Comparison of ENCODE assay signal across 20 cellular contexts in the genomic region with DNA sequence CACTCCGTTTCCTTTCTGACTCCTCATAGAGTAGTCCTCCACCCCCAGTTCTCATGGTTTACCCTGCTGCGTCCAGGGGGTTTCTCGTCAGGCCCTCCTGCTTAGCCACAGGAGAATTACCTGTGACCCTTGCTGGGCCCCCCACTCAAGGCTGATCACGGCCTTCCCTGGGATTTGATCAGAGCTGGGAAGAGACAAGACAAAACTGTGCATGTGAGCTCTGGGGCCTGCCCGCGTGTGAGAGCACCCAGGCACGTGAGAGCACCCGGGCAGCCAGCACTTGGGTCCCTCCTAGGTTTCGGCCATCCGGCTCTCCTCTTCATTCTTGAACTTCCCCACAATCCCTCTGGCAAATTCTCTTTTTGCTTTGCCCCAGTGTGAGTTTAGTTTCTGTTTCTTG.
"Had no signal": no experiment of that assay in that cellular context is flagged by ENCODE, and none has a peak within 500 bp of the region (broad histone marks: within the 10 kb centered on the region; RNA-seq: fewer than 3 reads in every experiment).

No MANE protein-coding gene starts in this region.

- H3K27me3 Mint-ChIP-seq: activated naive CD8-positive, alpha-beta T cell treated with anti-CD3 and anti-CD28 coated beads, Interleukin-2, amount 10 ng/mL, durations not matched to agents 7 days and 5 days; stimulated activated naive CD8-positive, alpha-beta T cell treated with anti-CD3 and anti-CD28 coated beads, Interleukin-15, Interleukin-2, amounts not matched to agents 100 ng/mL and 50 ng/mL, for 24 hours had no signal

- H3K9me3 Mint-ChIP-seq: activated naive CD8-positive, alpha-beta T cell treated with anti-CD3 and anti-CD28 coated beads, Interleukin-2, amount 10 ng/mL, durations not matched to agents 7 days and 5 days; activated T-helper 1 cell treated with anti-CD3 and anti-CD28 coated beads, Interleukin-12 subunit alpha, Interleukin-12 subunit beta, Interleukin-2, Interleukin-4 antibody, amounts not matched to agents 30 ng/mL and 10 ng/mL and 1 ng/mL, durations not matched to agents 14 hours and 24 hours and 36 hours; nephron; stimulated activated naive CD8-positive, alpha-beta T cell treated with anti-CD3 and anti-CD28 coated beads, Interleukin-15, Interleukin-2, amounts not matched to agents 100 ng/mL and 50 ng/mL, for 24 hours had no signal

- H3K9me3 ChIP-seq: body of pancreas, thoracic aorta, upper lobe of left lung had no signal

- H3K27ac ChIP-seq: body of pancreas, thoracic aorta, upper lobe of left lung had no signal

- H3K4me3 ChIP-seq: body of pancreas, thoracic aorta, upper lobe of left lung had no signal

- H3K36me3 ChIP-seq: thoracic aorta had no signal

- DNase-seq: activated CD4-positive, alpha-beta T cell treated with anti-CD3 and anti-CD28 coated beads, Interleukin-2, amount 50 U/mL, for 1 hour; activated CD4-positive, CD25-positive, alpha-beta regulatory T cell treated with anti-CD3 and anti-CD28 coated beads, Interleukin-2, amount 50 U/mL, for 72 hours; activated naive CD4-positive, alpha-beta T cell treated with Interleukin-2 at 50 U/mL for 16 hours; activated naive CD8-positive, alpha-beta T cell treated with anti-CD3 and anti-CD28 coated beads, Interleukin-2, amount 10 ng/mL, durations not matched to agents 7 days and 5 days; body of pancreas; foreskin melanocyte; hypothalamus; midbrain; nucleus accumbens; posterior cingulate gyrus; retina; stimulated activated CD4-positive, alpha-beta T cell treated with anti-CD3 and anti-CD28 coated beads, Interleukin-12 subunit alpha, Interleukin-12 subunit beta, amount 100 ng/mL, for 4 hours; stimulated activated CD4-positive, alpha-beta T cell treated with anti-CD3 and anti-CD28 coated beads, Interleukin-1b, Interleukin-23, amount 100 ng/mL, for 48 hours; T-helper 1 cell; T-helper 9 cell; upper lobe of left lung had no signal

- H3K27ac Mint-ChIP-seq: activated naive CD8-positive, alpha-beta T cell treated with anti-CD3 and anti-CD28 coated beads, Interleukin-2, amount 10 ng/mL, durations not matched to agents 7 days and 5 days; activated T-helper 1 cell treated with anti-CD3 and anti-CD28 coated beads, Interleukin-12 subunit alpha, Interleukin-12 subunit beta, Interleukin-2, Interleukin-4 antibody, amounts not matched to agents 30 ng/mL and 10 ng/mL and 1 ng/mL, durations not matched to agents 14 hours and 24 hours and 36 hours; nephron; stimulated activated naive CD8-positive, alpha-beta T cell treated with anti-CD3 and anti-CD28 coated beads, Interleukin-15, Interleukin-2, amounts not matched to agents 100 ng/mL and 50 ng/mL, for 24 hours had no signal

- H3K27me3 ChIP-seq: body of pancreas, upper lobe of left lung had no signal

- H3K4me1 Mint-ChIP-seq: activated naive CD8-positive, alpha-beta T cell treated with anti-CD3 and anti-CD28 coated beads, Interleukin-2, amount 10 ng/mL, durations not matched to agents 7 days and 5 days had no signal

- ATAC-seq: body of pancreas had no signal

- H3K4me1 ChIP-seq: body of pancreas had no signal

- H3K4me3 Mint-ChIP-seq: activated naive CD8-positive, alpha-beta T cell treated with anti-CD3 and anti-CD28 coated beads, Interleukin-2, amount 10 ng/mL, durations not matched to agents 7 days and 5 days; activated T-helper 1 cell treated with anti-CD3 and anti-CD28 coated beads, Interleukin-12 subunit alpha, Interleukin-12 subunit beta, Interleukin-2, Interleukin-4 antibody, amounts not matched to agents 30 ng/mL and 10 ng/mL and 1 ng/mL, durations not matched to agents 14 hours and 24 hours and 36 hours; nephron; stimulated activated naive CD8-positive, alpha-beta T cell treated with anti-CD3 and anti-CD28 coated beads, Interleukin-15, Interleukin-2, amounts not matched to agents 100 ng/mL and 50 ng/mL, for 24 hours had no signal
